In genomic region chr6:28393912-28394662, GRCh38 we compare ENCODE assay signal across 10 cellular contexts. TPM values are rescaled to one million over a fixed set of nuclear protein-coding genes. Genes with fewer than 3 reads are reported as not detected.
DNase-seq lines count a peak whose midpoint lies in the region; ATAC-seq and TF ChIP-seq lines count a peak whose summit lies in the region.
"Had no signal": no experiment of that assay in that cellular context is flagged by ENCODE, and none has a peak within 500 bp of the region (broad histone marks: within the 10 kb centered on the region; RNA-seq: fewer than 3 reads in every experiment).

No MANE protein-coding gene starts in this region.

- no peak overlapping the region for H2AK9ac ChIP-seq in IMR-90 (replicated peaks; ENCODE audit: low read depth, low read length, poor library complexity)

- H3K4ac ChIP-seq in IMR-90 (ENCODE audit: low read depth, low read length) = no peak overlapping the region

- H2BK20ac ChIP-seq in IMR-90 (ENCODE audit: low read depth, low read length) = no peak overlapping the region

- no peak overlapping the region for H3K4me2 ChIP-seq in IMR-90 (ENCODE audit: low read depth, low read length)

- peaks cover 40 to 43% of the 10 kb centered on the region in 2 experiments for H3K79me1 ChIP-seq in IMR-90 (ENCODE audit: low read depth in 1 of 2, low read length in 2 of 2)

- CTCF ChIA-PET in BJ (lab: Yijun Ruan, JAX) = interaction anchor here (1.4 to 1.5 kb wide), 3 partner anchors 11 to 289 kb away, joined by 3 to 5 read pairs (median 4); no protein-coding TSS in a partner anchor
- CTCF ChIA-PET in IMR-90 (lab: Yijun Ruan, JAX) = no interaction called here
- CTCF ChIA-PET in activated CD8-positive, alpha-beta T cell treated with anti-CD3 and anti-CD28 coated beads, Interleukin-2, amount 10 ng/mL, durations not matched to agents 7 days and 5 days (lab: Charles Lee) = interaction anchor here (0.5 to 4.0 kb wide), 5 partner anchors 11 to 329 kb away, joined by 3 to 14 read pairs (median 3); no protein-coding TSS in a partner anchor

- in situ Hi-C loops in IMR-90 (cut with MboI; ENCODE audit: low sequenced_read_pairs) = no loop called here

- H4K91ac ChIP-seq in IMR-90 (ENCODE audit: insufficient read depth, low read depth, low read length) = no peak overlapping the region

- ATAC-seq in IMR-90 (ENCODE audit: low read depth) = no peak
- no peak for ATAC-seq in activated CD8-positive, alpha-beta T cell treated with anti-CD3 and anti-CD28 coated beads, Interleukin-2, amount 10 ng/mL, durations not matched to agents 7 days and 5 days
- peak; percentile 55 for ATAC-seq in left lobe of liver
- no peak for ATAC-seq in psoas muscle
- no peak for ATAC-seq in GM18868 (IDR thresholded peaks at IDR 0.05; ENCODE audit: unreplicated experiment)

- H3K9me3 ChIP-seq in IMR-90 (ENCODE audit: control insufficient read depth, insufficient read depth, low read length) (no peaks in the 10 kb centered on the region), psoas muscle (no peaks in the 10 kb centered on the region)

- no peak for TF ChIP-seq RAD21 in IMR-90 (IDR thresholded peaks at IDR 0.05; ENCODE audit: low read length)

- H3K27ac Mint-ChIP-seq in activated CD8-positive, alpha-beta T cell treated with anti-CD3 and anti-CD28 coated beads, Interleukin-2, amount 10 ng/mL, durations not matched to agents 7 days and 5 days = peak overlapping the region; percentile 5
- peak overlapping the region in 1 of 6 donors; percentile 26 for H3K27ac Mint-ChIP-seq in immature natural killer cell

- WGBS in IMR-90 (ENCODE audit: extremely low coverage in 2 of 2, insufficient read length in 1 of 2), 2 experiments = 88% methylated on average over 1 of the region's 5 CpGs; no CpG with 5 or more reads in 1 of the 2 experiments
- WGBS in psoas muscle, 3 donors = 74 to 92% (median 77%) methylated on average over 5 of the region's 5 CpGs

- H3K56ac ChIP-seq in IMR-90 (ENCODE audit: extremely low read depth, insufficient read depth, low read length) = no peak overlapping the region

- no peak overlapping the region for H3K4me3 Mint-ChIP-seq in activated CD8-positive, alpha-beta T cell treated with anti-CD3 and anti-CD28 coated beads, Interleukin-2, amount 10 ng/mL, durations not matched to agents 7 days and 5 days
- no peak overlapping the region for H3K4me3 Mint-ChIP-seq in immature natural killer cell

- no peak overlapping the region for H3K18ac ChIP-seq in IMR-90 (ENCODE audit: low read depth, low read length)

- no peak overlapping the region for H2AFZ ChIP-seq in IMR-90 (replicated peaks; ENCODE audit: low read length, poor library complexity)

- dilution Hi-C loops in IMR-90 (cut with HindIII; ENCODE audit: low sequenced_read_pairs, unreplicated experiment) = no loop called here

- no peak overlapping the region for H2BK120ac ChIP-seq in IMR-90 (ENCODE audit: low read depth, low read length)

- H4K8ac ChIP-seq in IMR-90 (ENCODE audit: low read depth in 2 of 2, low read length in 2 of 2) = no peak overlapping the region

- H3K4me1 ChIP-seq in IMR-90 (ENCODE audit: control insufficient read depth, insufficient read depth, low read length) (peaks cover 6% of the 10 kb centered on the region; the same call in 1 of the 2 replicates), psoas muscle (no peaks in the 10 kb centered on the region)

- H3K14ac ChIP-seq in IMR-90 (replicated peaks; ENCODE audit: low read depth, low read length) = no peak overlapping the region

- no peaks in the 10 kb centered on the region; the same call in 1 of the 2 replicates for H4K20me1 ChIP-seq in IMR-90 (ENCODE audit: insufficient read depth, low read length)

- DNase-seq in BJ (ENCODE audit: low read depth) (no peak), IMR-90 (peak; percentile 2), left lobe of liver (ENCODE audit: low spot score) (no peak), psoas muscle (no peak), immature natural killer cell (no peak), NCI-H446 (lab: John Stamatoyannopoulos, UW) (no peak)
- DNase-seq in activated CD8-positive, alpha-beta T cell treated with anti-CD3 and anti-CD28 coated beads, Interleukin-2, amount 10 ng/mL, durations not matched to agents 7 days and 5 days = no peak
- DNase-seq: DMS153, NCI-H1105 treated with DMSO at 0.1 percent for 48 hours had no signal

- H3K9me1 ChIP-seq in IMR-90 (ENCODE audit: insufficient read depth, low read length) = no peaks in the 10 kb centered on the region; the same call in 1 of the 2 replicates

- no peaks in the 10 kb centered on the region for H3K27me3 ChIP-seq in BJ (ENCODE audit: control insufficient read depth, insufficient read depth, low read length)
- no peaks in the 10 kb centered on the region for H3K27me3 ChIP-seq in IMR-90 (ENCODE audit: control insufficient read depth, insufficient read depth, low read length)
- H3K27me3 ChIP-seq in psoas muscle (ENCODE audit: insufficient read depth in 3 of 3, low read length in 2 of 3) = peaks cover 0 to 3% (median 0%) of the 10 kb centered on the region in 3 donors

- no peak overlapping the region for H2BK5ac ChIP-seq in IMR-90 (ENCODE audit: low read depth, low read length, poor library complexity, severe bottlenecking)

- no peak overlapping the region for H4K5ac ChIP-seq in IMR-90 (ENCODE audit: low read depth, low read length)

- H2AK5ac ChIP-seq in IMR-90 (ENCODE audit: low read depth, low read length) = no peak overlapping the region

- H3K36me3 ChIP-seq in BJ (ENCODE audit: control insufficient read depth, insufficient read depth, low read length) = peaks cover 16% of the 10 kb centered on the region
- peaks cover 39% of the 10 kb centered on the region for H3K36me3 ChIP-seq in IMR-90 (ENCODE audit: control insufficient read depth, insufficient read depth, low read length)
- peaks cover 8 to 19% of the 10 kb centered on the region in 2 donors for H3K36me3 ChIP-seq in psoas muscle (ENCODE audit: insufficient read depth in 1 of 2, low read depth in 1 of 2)

- H3K9me3 Mint-ChIP-seq in activated CD8-positive, alpha-beta T cell treated with anti-CD3 and anti-CD28 coated beads, Interleukin-2, amount 10 ng/mL, durations not matched to agents 7 days and 5 days (ENCODE audit: insufficient read depth) = peaks cover 16% of the 10 kb centered on the region
- H3K9me3 Mint-ChIP-seq in immature natural killer cell = no peaks in the 10 kb centered on the region

- TF ChIP-seq CTCF in BJ (IDR thresholded peaks at IDR 0.05; ENCODE audit: insufficient read depth, low read depth, low read length) = peak; percentile 23; the same call in 1 of the 2 replicates
- peak; percentile 21; the same call in 1 of the 2 replicates for TF ChIP-seq CTCF in IMR-90 (conservative IDR thresholded peaks at IDR 0.05; ENCODE audit: low read depth, low read length)
- no peak for TF ChIP-seq CTCF in psoas muscle (IDR thresholded peaks at IDR 0.05)

- no peak overlapping the region for H2BK15ac ChIP-seq in IMR-90 (ENCODE audit: low read depth, low read length)

- no peak overlapping the region for H3K9ac ChIP-seq in IMR-90 (ENCODE audit: low read depth, low read length)

- intact Hi-C loops in IMR-90 (cut with micrococcal nuclease) (no loop called here), psoas muscle (cut with DNase I) (no loop called here)

- no peak overlapping the region for H3K23ac ChIP-seq in IMR-90 (ENCODE audit: low read depth, low read length)

- no peaks in the 10 kb centered on the region for H3K27me3 Mint-ChIP-seq in activated CD8-positive, alpha-beta T cell treated with anti-CD3 and anti-CD28 coated beads, Interleukin-2, amount 10 ng/mL, durations not matched to agents 7 days and 5 days (ENCODE audit: low read depth)
- H3K27me3 Mint-ChIP-seq in immature natural killer cell (ENCODE audit: low read depth in 3 of 3) = peaks cover 0 to 2% (median 0%) of the 10 kb centered on the region in 3 donors

- no peak overlapping the region for H3K27ac ChIP-seq in IMR-90 (ENCODE audit: insufficient read depth, low read length)
- no peak overlapping the region for H3K27ac ChIP-seq in psoas muscle

- H3K4me3 ChIP-seq in BJ (ENCODE audit: low read depth, low read length) (no peak overlapping the region), IMR-90 (ENCODE audit: insufficient read depth, low read depth, low read length) (no peak overlapping the region), psoas muscle (no peak overlapping the region)

- no peak for TF ChIP-seq POLR2A in IMR-90 (IDR thresholded peaks at IDR 0.05; ENCODE audit: low read depth, low read length)

- no TSS peak for BruUV-seq in IMR-90 (replicated peaks; lab: Mats Ljungman, UMichigan)

- peaks cover 55% of the 10 kb centered on the region for H3K4me1 Mint-ChIP-seq in activated CD8-positive, alpha-beta T cell treated with anti-CD3 and anti-CD28 coated beads, Interleukin-2, amount 10 ng/mL, durations not matched to agents 7 days and 5 days (ENCODE audit: low read depth)
- H3K4me1 Mint-ChIP-seq in immature natural killer cell = peaks cover 33 to 53% of the 10 kb centered on the region in 2 donors

- POLR2A ChIA-PET in BJ (lab: Charles Lee) (no interaction called here), IMR-90 (lab: Charles Lee; ENCODE audit: unreplicated experiment) (no interaction called here)
- POLR2A ChIA-PET in activated CD8-positive, alpha-beta T cell treated with anti-CD3 and anti-CD28 coated beads, Interleukin-2, amount 10 ng/mL, durations not matched to agents 7 days and 5 days (lab: Charles Lee) = no interaction called here

- peaks cover 88% of the 10 kb centered on the region for H3K36me3 Mint-ChIP-seq in activated CD8-positive, alpha-beta T cell treated with anti-CD3 and anti-CD28 coated beads, Interleukin-2, amount 10 ng/mL, durations not matched to agents 7 days and 5 days (ENCODE audit: low read depth)
- peaks cover 37 to 54% (median 43%) of the 10 kb centered on the region in 3 donors for H3K36me3 Mint-ChIP-seq in immature natural killer cell

RNA-seq across cellular contexts. Expression of gene ZSCAN12, which starts 5.5 kb away (rescaled TPM):
- 2.2 and 2.9 TPM in 2 replicates for polyA plus RNA-seq in BJ (2011; rRNA removed)
- polyA minus RNA-seq in BJ (2011; rRNA and poly(A)+ RNA removed) = 2.3 and 2.8 TPM in 2 replicates
- 6.4 and 6.5 TPM in 2 replicates for total RNA-seq in IMR-90 (2012; rRNA removed)
- polyA plus RNA-seq in IMR-90 (2012; rRNA removed) = 1.6 and 2.0 TPM in 2 replicates
- 0.31 and 0.74 TPM in 2 replicates for polyA plus RNA-seq in IMR-90 (2012; cell fraction: cytosol; rRNA removed)
- polyA plus RNA-seq in IMR-90 (2012; cell fraction: nucleus; rRNA removed; ENCODE audit: low replicate concordance) = 0.60 and 3.1 TPM in 2 replicates
- total RNA-seq in activated CD8-positive, alpha-beta T cell treated with anti-CD3 and anti-CD28 coated beads, Interleukin-2, amount 10 ng/mL, durations not matched to agents 7 days and 5 days = 10 to 100 TPM; 10.8 to 11.4 TPM
- 1.2 TPM for total RNA-seq in left lobe of liver
- total RNA-seq in psoas muscle = 1 to 10 TPM in 3 of 4 donors, under 1 TPM in 1; 0.98 to 2.2 (median 1.4) TPM
- 1 to 10 TPM in 1 of 3 donors, under 1 TPM in 2; 0.48 to 1.2 (median 0.49) TPM for polyA plus RNA-seq in psoas muscle
- polyA plus RNA-seq in immature natural killer cell = 1 to 10 TPM; 1.6 to 3.4 (median 1.9) TPM

RNA-seq across cellular contexts. Expression of gene ZKSCAN3, which starts 44.3 kb away (rescaled TPM):
- polyA plus RNA-seq in BJ (2011; rRNA removed) (2.1 and 2.9 TPM in 2 replicates), IMR-90 (2012; rRNA removed) (2.1 and 3.7 TPM in 2 replicates), psoas muscle (1 to 10 TPM; 1.3 to 2.9 (median 1.5) TPM), immature natural killer cell (1 to 10 TPM; 1.0 to 4.7 (median 2.0) TPM)
- polyA minus RNA-seq in BJ (2011; rRNA and poly(A)+ RNA removed) = 1.8 and 1.9 TPM in 2 replicates
- total RNA-seq in IMR-90 (2012; rRNA removed) (4.4 and 4.8 TPM in 2 replicates), left lobe of liver (2.4 TPM), psoas muscle (1 to 10 TPM; 1.5 to 4.6 (median 2.9) TPM)
- polyA plus RNA-seq in IMR-90 (2012; cell fraction: cytosol; rRNA removed) = 0.87 and 0.94 TPM in 2 replicates
- 1.2 and 5.0 TPM in 2 replicates for polyA plus RNA-seq in IMR-90 (2012; cell fraction: nucleus; rRNA removed; ENCODE audit: low replicate concordance)
- 1 to 10 TPM; 4.6 to 5.0 TPM for total RNA-seq in activated CD8-positive, alpha-beta T cell treated with anti-CD3 and anti-CD28 coated beads, Interleukin-2, amount 10 ng/mL, durations not matched to agents 7 days and 5 days

RNA-seq across cellular contexts. Expression of gene ZSCAN23, which starts 49.2 kb away (rescaled TPM):
- polyA plus RNA-seq in BJ (2011; rRNA removed) (1.8 and 2.3 TPM in 2 replicates), IMR-90 (2012; rRNA removed) (0.89 and 1.7 TPM in 2 replicates), psoas muscle (under 1 TPM; 0.08 to 0.14 (median 0.13) TPM), immature natural killer cell (under 1 TPM in 1 of 3 donors, not detected in 2; 0.16 TPM)
- 2.7 and 2.9 TPM in 2 replicates for polyA minus RNA-seq in BJ (2011; rRNA and poly(A)+ RNA removed)
- total RNA-seq in IMR-90 (2012; rRNA removed) (5.3 and 8.4 TPM in 2 replicates), left lobe of liver (0.40 TPM), psoas muscle (under 1 TPM in 3 of 4 donors, not detected in 1; 0.37 to 0.75 (median 0.44) TPM)
- 0.27 and 0.37 TPM in 2 replicates for polyA plus RNA-seq in IMR-90 (2012; cell fraction: cytosol; rRNA removed)
- polyA plus RNA-seq in IMR-90 (2012; cell fraction: nucleus; rRNA removed; ENCODE audit: low replicate concordance) = 0.88 and 4.2 TPM in 2 replicates
- under 1 TPM; 0.79 to 0.83 TPM for total RNA-seq in activated CD8-positive, alpha-beta T cell treated with anti-CD3 and anti-CD28 coated beads, Interleukin-2, amount 10 ng/mL, durations not matched to agents 7 days and 5 days

RNA-seq across cellular contexts. Expression of gene ZSCAN31, which starts 58.1 kb away (rescaled TPM):
- polyA plus RNA-seq in BJ (2011; rRNA removed) (1.7 and 1.9 TPM in 2 replicates), IMR-90 (2012; rRNA removed) (1.2 and 1.4 TPM in 2 replicates), psoas muscle (1 to 10 TPM; 1.8 to 3.7 (median 2.3) TPM), immature natural killer cell (1 to 10 TPM in 2 of 3 donors, not detected in 1; 1.5 to 2.3 TPM)
- 1.7 and 2.1 TPM in 2 replicates for polyA minus RNA-seq in BJ (2011; rRNA and poly(A)+ RNA removed)
- total RNA-seq in IMR-90 (2012; rRNA removed) (4.2 and 4.7 TPM in 2 replicates), left lobe of liver (2.4 TPM), psoas muscle (10 to 100 TPM in 1 of 4 donors, 1 to 10 TPM in 3; 4.8 to 10.8 (median 7.7) TPM)
- 0.43 and 0.44 TPM in 2 replicates for polyA plus RNA-seq in IMR-90 (2012; cell fraction: cytosol; rRNA removed)
- polyA plus RNA-seq in IMR-90 (2012; cell fraction: nucleus; rRNA removed; ENCODE audit: low replicate concordance) = 0.54 and 1.6 TPM in 2 replicates
- under 1 TPM; 0.68 to 0.78 TPM for total RNA-seq in activated CD8-positive, alpha-beta T cell treated with anti-CD3 and anti-CD28 coated beads, Interleukin-2, amount 10 ng/mL, durations not matched to agents 7 days and 5 days
